Comparison of ENCODE assay signal across 11 cellular contexts in the genomic region with DNA sequence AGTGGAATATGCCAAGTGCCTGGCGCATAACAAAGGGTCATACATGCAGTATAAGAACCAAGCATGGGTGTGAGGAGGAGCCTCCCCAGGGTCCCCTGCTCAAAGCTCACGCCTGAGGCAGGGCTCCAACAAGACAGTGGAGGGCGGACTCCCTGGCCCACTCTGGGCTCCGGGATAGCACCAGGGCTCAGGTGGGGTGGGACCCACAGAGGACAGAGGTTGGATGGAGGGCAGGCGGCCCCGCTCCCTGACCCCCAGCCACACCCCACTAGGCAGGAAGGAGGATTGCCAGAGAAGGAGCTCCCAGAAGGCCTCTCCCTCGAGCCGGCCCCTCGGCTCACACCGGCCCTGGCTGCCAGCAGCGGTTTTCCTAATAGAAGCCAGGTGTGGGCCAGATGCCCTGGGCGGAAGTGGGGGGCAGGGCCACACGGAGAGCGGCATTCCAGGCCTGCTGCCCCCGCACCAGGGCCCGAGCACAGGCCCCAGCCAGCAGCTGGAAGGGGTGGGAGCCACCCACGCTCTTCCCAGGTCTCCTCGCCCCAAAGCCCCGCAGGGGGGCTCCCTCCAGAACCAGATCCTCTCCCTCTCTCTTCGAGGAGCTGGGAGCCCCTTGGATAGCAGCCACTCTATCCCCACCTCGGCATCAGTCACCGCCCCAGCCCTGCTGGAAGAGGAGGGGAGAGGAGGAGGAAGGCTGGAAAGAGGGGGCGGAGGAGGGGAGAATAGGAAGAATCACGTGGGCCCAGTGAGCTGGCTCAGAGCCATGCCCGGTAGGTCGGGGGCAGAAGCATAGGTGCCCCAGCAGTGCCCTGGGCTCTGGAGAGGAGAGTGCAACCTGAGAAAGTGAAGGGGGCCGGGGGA. TPM values are rescaled to one million over a fixed set of nuclear protein-coding genes. Genes with fewer than 3 reads are reported as not detected.
DNase-seq lines count a peak whose midpoint lies in the region; ATAC-seq, FAIRE-seq and TF ChIP-seq lines count a peak whose summit lies in the region.
"Had no signal": no experiment of that assay in that cellular context is flagged by ENCODE, and none has a peak within 500 bp of the region (broad histone marks: within the 10 kb centered on the region; RNA-seq: fewer than 3 reads in every experiment).

No MANE protein-coding gene starts in this region.

- no peaks in the 10 kb centered on the region for H3K9me3 ChIP-seq in pancreas

- intact Hi-C loops in pancreas (cut with DNase I): no loop called here

- WGBS in pancreas, 2 donors: 69 to 70% methylated on average over 27 of the region's 27 CpGs

- FAIRE-seq in pancreas (lab: Jason Lieb, UNC) (no peak), D721Med (lab: Jason Lieb, UNC) (no peak)
- FAIRE-seq: endothelial cell of umbilical vein had no signal

- TF ChIP-seq CTCF in fibroblast of pulmonary artery (IDR thresholded peaks at IDR 0.05; ENCODE audit: low read length, missing control alignments) (no peak), pancreas (IDR thresholded peaks at IDR 0.05) (no peak), D721Med (IDR thresholded peaks at IDR 0.05; ENCODE audit: insufficient read depth, missing control alignments) (no peak)

- H3K4me1 ChIP-seq in pancreas: no peaks in the 10 kb centered on the region

- no peaks in the 10 kb centered on the region for H3K27me3 ChIP-seq in pancreas

- H3K36me3 ChIP-seq in pancreas: no peaks in the 10 kb centered on the region

- peak overlapping the region in 2 of 4 donors; percentile 8 to 11 for H3K27ac ChIP-seq in pancreas

- H3K4me3 ChIP-seq in fibroblast of pulmonary artery (replicated peaks; ENCODE audit: low read depth, low read length) (no peak overlapping the region), pancreas (no peak overlapping the region)

- DNase-seq in DMS 273 (lab: John Stamatoyannopoulos, UW; ENCODE audit: unreplicated experiment) (peak; percentile 91), fibroblast of pulmonary artery (ENCODE audit: low read depth) (peak; percentile 66), pancreas (peak in 2 of 6 donors; percentile 34 to 51), D721Med (ENCODE audit: insufficient read length, low spot score) (no peak)
- DNase-seq in activated naive CD4-positive, alpha-beta T cell (lab: John Stamatoyannopoulos, UW): no peak
- DNase-seq: stimulated activated CD4-positive, alpha-beta T cell treated with anti-CD3 and anti-CD28 coated beads, Interleukin-2, amount 100 ng/mL, for 48 hours had no signal

- peak in 3 of 4 donors; percentile 46 to 64 (median 49) for ATAC-seq in pancreas
- ATAC-seq in GM18502 (IDR thresholded peaks at IDR 0.05; ENCODE audit: poor library complexity, unreplicated experiment): no peak
- ATAC-seq in GM19467 (IDR thresholded peaks at IDR 0.05; ENCODE audit: unreplicated experiment): no peak

TF ChIP-seq in PFSK-1, 5 proteins besides CTCF, POLR2A, EP300 and RAD21:
- TF ChIP-seq POLR2AphosphoS5 (IDR thresholded peaks at IDR 0.05; ENCODE audit: low read depth, low read length): peak; percentile 55; the same call in 1 of the 2 replicates
- TF ChIP-seq, protein P1, sequence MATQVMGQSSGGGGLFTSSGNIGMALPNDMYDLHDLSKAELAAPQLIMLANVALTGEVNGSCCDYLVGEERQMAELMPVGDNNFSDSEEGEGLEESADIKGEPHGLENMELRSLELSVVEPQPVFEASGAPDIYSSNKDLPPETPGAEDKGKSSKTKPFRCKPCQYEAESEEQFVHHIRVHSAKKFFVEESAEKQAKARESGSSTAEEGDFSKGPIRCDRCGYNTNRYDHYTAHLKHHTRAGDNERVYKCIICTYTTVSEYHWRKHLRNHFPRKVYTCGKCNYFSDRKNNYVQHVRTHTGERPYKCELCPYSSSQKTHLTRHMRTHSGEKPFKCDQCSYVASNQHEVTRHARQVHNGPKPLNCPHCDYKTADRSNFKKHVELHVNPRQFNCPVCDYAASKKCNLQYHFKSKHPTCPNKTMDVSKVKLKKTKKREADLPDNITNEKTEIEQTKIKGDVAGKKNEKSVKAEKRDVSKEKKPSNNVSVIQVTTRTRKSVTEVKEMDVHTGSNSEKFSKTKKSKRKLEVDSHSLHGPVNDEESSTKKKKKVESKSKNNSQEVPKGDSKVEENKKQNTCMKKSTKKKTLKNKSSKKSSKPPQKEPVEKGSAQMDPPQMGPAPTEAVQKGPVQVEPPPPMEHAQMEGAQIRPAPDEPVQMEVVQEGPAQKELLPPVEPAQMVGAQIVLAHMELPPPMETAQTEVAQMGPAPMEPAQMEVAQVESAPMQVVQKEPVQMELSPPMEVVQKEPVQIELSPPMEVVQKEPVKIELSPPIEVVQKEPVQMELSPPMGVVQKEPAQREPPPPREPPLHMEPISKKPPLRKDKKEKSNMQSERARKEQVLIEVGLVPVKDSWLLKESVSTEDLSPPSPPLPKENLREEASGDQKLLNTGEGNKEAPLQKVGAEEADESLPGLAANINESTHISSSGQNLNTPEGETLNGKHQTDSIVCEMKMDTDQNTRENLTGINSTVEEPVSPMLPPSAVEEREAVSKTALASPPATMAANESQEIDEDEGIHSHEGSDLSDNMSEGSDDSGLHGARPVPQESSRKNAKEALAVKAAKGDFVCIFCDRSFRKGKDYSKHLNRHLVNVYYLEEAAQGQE (IDR thresholded peaks at IDR 0.05; ENCODE audit: insufficient read depth in 1 of 2, low read depth in 2 of 2, low read length in 2 of 2): 0 out of 4 replicates have a peak, but pooled peaks have one; percentile 9
- TF ChIP-seq FOXP2 (optimal IDR thresholded peaks at IDR 0.05; ENCODE audit: borderline replicate concordance, extremely low read depth, extremely low read length, insufficient read depth): peak; percentile 75
- TF ChIP-seq SIN3A (IDR thresholded peaks at IDR 0.05; ENCODE audit: borderline replicate concordance, insufficient read depth, low read length): 0 out of 2 replicates have a peak, but pooled peaks have one; percentile 15
- TF ChIP-seq TAF1 (IDR thresholded peaks at IDR 0.05; ENCODE audit: borderline replicate concordance, insufficient read depth, low read length): no peak
TF ChIP-seq in PFSK-1: peak in this region for 4.

RNA-seq across cellular contexts. Expression of a gene that starts 21.0 kb away (rescaled TPM):
- polyA plus RNA-seq in PFSK-1 (2012; ENCODE audit: insufficient read length, low read depth): 26.4 TPM
- total RNA-seq in pancreas: 10 to 100 TPM in 1 of 6 donors, 1 to 10 TPM in 5; 3.1 to 10.1 (median 7.9) TPM
- 10 to 100 TPM in 1 of 2 donors, 1 to 10 TPM in 1; 9.0 to 14.8 TPM for polyA plus RNA-seq in pancreas
- total RNA-seq: T-helper 1 cell treated with Interleukin-12 subunit alpha and Interleukin-12 subunit beta and Interleukin-4 antibody, amounts not matched to agents 30 ng/mL and 1 ng/mL, for 36 hours had no signal

RNA-seq across cellular contexts. Expression of a gene that starts 23.8 kb away (rescaled TPM):
- 43.0 TPM for polyA plus RNA-seq in PFSK-1 (2012; ENCODE audit: insufficient read length, low read depth)
- total RNA-seq in pancreas: 10 to 100 TPM in 4 of 6 donors, 1 to 10 TPM in 2; 8.4 to 21.4 (median 14.2) TPM
- 10 to 100 TPM; 26.7 to 29.6 TPM for polyA plus RNA-seq in pancreas

RNA-seq across cellular contexts. Expression of a gene that starts 33.1 kb away (rescaled TPM):
- polyA plus RNA-seq in PFSK-1 (2012; ENCODE audit: insufficient read length, low read depth): 152 TPM
- total RNA-seq in pancreas: 10 to 100 TPM; 21.0 to 33.7 (median 21.5) TPM
- 10 to 100 TPM; 20.3 to 23.0 TPM for polyA plus RNA-seq in pancreas

RNA-seq across cellular contexts. Expression of a gene that starts 41.5 kb away (rescaled TPM):
- 98.3 TPM for polyA plus RNA-seq in PFSK-1 (2012; ENCODE audit: insufficient read length, low read depth)
- 10 to 100 TPM; 12.2 to 29.6 (median 22.7) TPM for total RNA-seq in pancreas
- polyA plus RNA-seq in pancreas: 100 to 1,000 TPM in 1 of 2 donors, 10 to 100 TPM in 1; 69.6 to 106 TPM

Comparison
In these comparisons a context has a peak if more than half of its experiments do, and no peak if none do; other contexts are left out.
1. DNase-seq: peak in DMS 273 (single experiment) and fibroblast of pulmonary artery (single experiment); none in activated naive CD4-positive, alpha-beta T cell (0 of 4) and D721Med (single experiment).
2. ATAC-seq: peak in pancreas (3 of 4); none in GM18502 (single experiment) and GM19467 (single experiment).